Comparison of ENCODE assay signal across 9 cellular contexts in genomic region chr2:86518498-86518897, GRCh38. TPM values are rescaled to one million over a fixed set of nuclear protein-coding genes. Genes with fewer than 3 reads are reported as not detected.
DNase-seq lines count a peak whose midpoint lies in the region; ATAC-seq and TF ChIP-seq lines count a peak whose summit lies in the region.
"Had no signal": no experiment of that assay in that cellular context is flagged by ENCODE, and none has a peak within 500 bp of the region (broad histone marks: within the 10 kb centered on the region; RNA-seq: fewer than 3 reads in every experiment).

No MANE protein-coding gene starts in this region.

- no peaks in the 10 kb centered on the region; the same call in 1 of the 2 replicates for H3K79me2 ChIP-seq in GM23248 (ENCODE audit: insufficient read depth)

- POLR2A ChIA-PET in AG04450 (lab: Yijun Ruan, JAX): no interaction called here

- H3K4me3 ChIP-seq in AG04450 (ENCODE audit: low read depth, low read length): no peak overlapping the region
- no peak overlapping the region for H3K4me3 ChIP-seq in GM23248

- H3F3A ChIP-seq in GM23248 (ENCODE audit: insufficient read depth): no peaks in the 10 kb centered on the region

- no peaks in the 10 kb centered on the region for H3K9me2 ChIP-seq in GM23248 (ENCODE audit: insufficient read depth)

- H3K27me3 Mint-ChIP-seq in stimulated activated naive CD8-positive, alpha-beta T cell treated with anti-CD3 and anti-CD28 coated beads, Interleukin-15, amount 100 ng/mL, for 72 hours: no peaks in the 10 kb centered on the region
- H3K27me3 Mint-ChIP-seq: stimulated activated naive CD8-positive, alpha-beta T cell treated with anti-CD3 and anti-CD28 coated beads, Interleukin-15, Interleukin-2, amounts not matched to agents 100 ng/mL and 50 ng/mL, for 24 hours had no signal

- peaks cover 7% of the 10 kb centered on the region for H3K4me1 Mint-ChIP-seq in stimulated activated naive CD8-positive, alpha-beta T cell treated with anti-CD3 and anti-CD28 coated beads, Interleukin-15, amount 100 ng/mL, for 72 hours

- no peak overlapping the region for H3K27ac ChIP-seq in AG04450 (ENCODE audit: low read depth, low read length)
- no peak overlapping the region for H3K27ac ChIP-seq in GM23248

- no peak overlapping the region for H3K27ac Mint-ChIP-seq in stimulated activated naive CD8-positive, alpha-beta T cell treated with anti-CD3 and anti-CD28 coated beads, Interleukin-15, amount 100 ng/mL, for 72 hours
- H3K27ac Mint-ChIP-seq: stimulated activated naive CD8-positive, alpha-beta T cell treated with anti-CD3 and anti-CD28 coated beads, Interleukin-15, Interleukin-2, amounts not matched to agents 100 ng/mL and 50 ng/mL, for 24 hours had no signal

- no peak overlapping the region for H3K4me2 ChIP-seq in GM23248 (ENCODE audit: unreplicated experiment)

- TF ChIP-seq CTCF in AG04450 (IDR thresholded peaks at IDR 0.05; ENCODE audit: low read depth, low read length): peak; percentile 34

- H3K9me3 ChIP-seq in AG04450 (ENCODE audit: control insufficient read depth, insufficient read depth, low read length) (no peaks in the 10 kb centered on the region), GM23248 (ENCODE audit: low read depth) (no peaks in the 10 kb centered on the region)

- no peak overlapping the region for H2AFZ ChIP-seq in GM23248

- DNase-seq in AG04450 (ENCODE audit: low read depth, low spot score) (no peak), GM23248 (peak; percentile 38), left cardiac atrium (no peak), epidermal melanocyte (ENCODE audit: insufficient read length, low spot score) (no peak), kidney tubule cell (ENCODE audit: low spot score) (no peak)
- peak; percentile 32 for DNase-seq in activated CD4-positive, alpha-beta T cell treated with anti-CD3 and anti-CD28 coated beads, Interleukin-2, amount 50 U/mL, for 1 hour
- DNase-seq in stimulated activated naive CD8-positive, alpha-beta T cell treated with anti-CD3 and anti-CD28 coated beads, Interleukin-15, amount 100 ng/mL, for 72 hours: peak; percentile 5 to 22

- CTCF ChIA-PET in AG04450 (lab: Charles Lee): interaction anchor here (0.6 to 1.0 kb wide), 5 partner anchors 13 to 298 kb away, joined by 3 to 5 read pairs (median 3); no protein-coding TSS in a partner anchor

- no peak overlapping the region for H3K9ac ChIP-seq in GM23248

- in situ Hi-C loops in GM23248 (cut with MboI): no loop called here

- WGBS in GM23248 (ENCODE audit: low coverage in 1 of 2, low lambda C conversion rate in 2 of 2, missing lambda C conversion rate in 2 of 2), 2 experiments: 84 to 89% methylated on average over 3 of the region's 3 CpGs

- peak; percentile 48 to 81 for ATAC-seq in left cardiac atrium
- peak; percentile 54 for ATAC-seq in stimulated activated naive CD8-positive, alpha-beta T cell treated with anti-CD3 and anti-CD28 coated beads, Interleukin-15, amount 100 ng/mL, for 72 hours
- ATAC-seq in GM18868 (IDR thresholded peaks at IDR 0.05; ENCODE audit: unreplicated experiment): no peak

- no peaks in the 10 kb centered on the region for H3K4me1 ChIP-seq in GM23248 (ENCODE audit: insufficient read depth)

- H3K27me3 ChIP-seq in AG04450 (ENCODE audit: control insufficient read depth, insufficient read depth, low read length) (no peaks in the 10 kb centered on the region), GM23248 (replicated peaks; ENCODE audit: insufficient read depth) (no peaks in the 10 kb centered on the region)

- H3K36me3 ChIP-seq in GM23248 (ENCODE audit: low read depth): no peaks in the 10 kb centered on the region

- intact Hi-C loops in left cardiac atrium (cut with DNase I): no loop called here

- no peaks in the 10 kb centered on the region for H4K20me1 ChIP-seq in GM23248 (ENCODE audit: insufficient read depth)

- peaks cover 0 to 7% of the 10 kb centered on the region in 2 donors for H3K9me3 Mint-ChIP-seq in stimulated activated naive CD8-positive, alpha-beta T cell treated with anti-CD3 and anti-CD28 coated beads, Interleukin-15, amount 100 ng/mL, for 72 hours
- H3K9me3 Mint-ChIP-seq: stimulated activated naive CD8-positive, alpha-beta T cell treated with anti-CD3 and anti-CD28 coated beads, Interleukin-15, Interleukin-2, amounts not matched to agents 100 ng/mL and 50 ng/mL, for 24 hours had no signal

- no peak overlapping the region for H3K4me3 Mint-ChIP-seq in stimulated activated naive CD8-positive, alpha-beta T cell treated with anti-CD3 and anti-CD28 coated beads, Interleukin-15, amount 100 ng/mL, for 72 hours
- H3K4me3 Mint-ChIP-seq: stimulated activated naive CD8-positive, alpha-beta T cell treated with anti-CD3 and anti-CD28 coated beads, Interleukin-15, Interleukin-2, amounts not matched to agents 100 ng/mL and 50 ng/mL, for 24 hours had no signal

RNA-seq across cellular contexts. Expression of gene CHMP3, which starts 44.7 kb away (rescaled TPM):
- 125 and 154 TPM in 2 replicates for polyA plus RNA-seq in AG04450 (2011; rRNA removed)
- polyA minus RNA-seq in AG04450 (2011; rRNA and poly(A)+ RNA removed): 54.5 and 62.5 TPM in 2 replicates
- total RNA-seq in GM23248 (2014; rRNA removed; shearing (Covaris generic)): 71.5 and 81.2 TPM in 2 replicates
- 74.5 and 90.1 TPM in 2 replicates for polyA plus RNA-seq in GM23248 (2016; fragmentation: Nextera tagmentation; extraction: Ambion mirVana)
- 100 to 1,000 TPM; 146 to 152 TPM for total RNA-seq in left cardiac atrium

Comparison
In these comparisons a context has a peak if more than half of its experiments do, and no peak if none do; other contexts are left out.
1. DNase-seq: peak in GM23248 (single experiment), activated CD4-positive, alpha-beta T cell treated with anti-CD3 and anti-CD28 coated beads, Interleukin-2, amount 50 U/mL, for 1 hour (single experiment) and stimulated activated naive CD8-positive, alpha-beta T cell treated with anti-CD3 and anti-CD28 coated beads, Interleukin-15, amount 100 ng/mL, for 72 hours (2 of 2); none in AG04450 (single experiment), left cardiac atrium (single experiment), epidermal melanocyte (single experiment) and kidney tubule cell (single experiment).